In genomic region chr7:41882745-41883527, GRCh38 we compare ENCODE assay signal across 10 cellular contexts.
A peak's percentile ranks its signal among the peaks of the same experiment; 100 is the strongest.
DNase-seq lines count a peak whose midpoint lies in the region; ATAC-seq, FAIRE-seq and TF ChIP-seq lines count a peak whose summit lies in the region.
"Had no signal": no experiment of that assay in that cellular context is flagged by ENCODE, and none has a peak within 500 bp of the region (broad histone marks: within the 10 kb centered on the region; RNA-seq: fewer than 3 reads in every experiment).

No MANE protein-coding gene starts in this region.

- 36% methylated on average over 17 of the region's 17 CpGs for WGBS in GM12878 (ENCODE audit: insufficient coverage, insufficient replicate concordance, low lambda C conversion rate, missing lambda C conversion rate)
- 86 to 88% methylated on average over 6 to 17 of the region's 17 CpGs for WGBS in transverse colon (ENCODE audit: low coverage in 1 of 2), 2 donors
- WGBS in heart left ventricle, 4 donors: 88 to 92% (median 92%) methylated on average over 17 of the region's 17 CpGs

- CTCF ChIA-PET in GM12878 (lab: Yijun Ruan, JAX): interaction anchor here (1.2 to 2.7 kb wide), 7 partner anchors 58 to 178 kb away, joined by 3 to 16 read pairs (median 4); no protein-coding TSS in a partner anchor

- TF ChIP-seq CTCF in GM06990 (IDR thresholded peaks at IDR 0.05; ENCODE audit: insufficient read depth, low read length, poor library complexity, severe bottlenecking): peak; percentile 8
- TF ChIP-seq CTCF in GM12878 (IDR thresholded peaks at IDR 0.05 in 2 of 3, conservative IDR thresholded peaks at IDR 0.05 in 1 of 3; ENCODE audit: control insufficient read depth in 2 of 3, extremely low read depth in 1 of 3, insufficient read depth in 1 of 3, low read depth in 3 of 3, low read length in 3 of 3): no peak
- no peak for TF ChIP-seq CTCF in mucosa of descending colon (IDR thresholded peaks at IDR 0.05)
- TF ChIP-seq CTCF in transverse colon (IDR thresholded peaks at IDR 0.05): no peak
- TF ChIP-seq CTCF in heart left ventricle (IDR thresholded peaks at IDR 0.05): no peak

- TF ChIP-seq EP300 in GM12878 (IDR thresholded peaks at IDR 0.05; ENCODE audit: borderline replicate concordance in 1 of 2, control insufficient read depth in 1 of 2, low read depth in 2 of 2, low read length in 2 of 2) (peak; percentile 43 to 69; a peak in 2 of 4 replicates), transverse colon (IDR thresholded peaks at IDR 0.05; ENCODE audit: low read depth) (no peak)

- intact Hi-C loops in GM12878 (cut with micrococcal nuclease; ENCODE audit: unreplicated experiment): loop anchor here (2.0 to 10.0 kb wide), 6 partner anchors 58 to 778 kb away; partner anchors contain the start of gene INHBA
- intact Hi-C loops in mucosa of descending colon (cut with DNase I, micrococcal nuclease): no loop called here
- intact Hi-C loops in transverse colon (cut with DNase I; ENCODE audit: low total_unique reads): loop anchor here (5.0 kb wide), 1 partner anchor 1079 kb away; no protein-coding TSS in a partner anchor
- intact Hi-C loops in heart left ventricle (cut with DNase I): no loop called here

- H3K9me3 ChIP-seq in GM12878 (replicated peaks; ENCODE audit: control insufficient read depth, insufficient read depth, low read length) (peaks cover 12% of the 10 kb centered on the region; the same call in 2 of the 3 replicates), mucosa of descending colon (no peaks in the 10 kb centered on the region), transverse colon (no peaks in the 10 kb centered on the region), heart left ventricle (no peaks in the 10 kb centered on the region)
- H3K9me3 ChIP-seq: body of pancreas had no signal

- H3K27me3 ChIP-seq in GM06990 (replicated peaks; ENCODE audit: control insufficient read depth, insufficient read depth, low read length) (no peaks in the 10 kb centered on the region), GM12878 (replicated peaks in 1 of 2; ENCODE audit: control insufficient read depth in 2 of 2, insufficient read depth in 2 of 2, low read length in 1 of 2) (no peaks in the 10 kb centered on the region), transverse colon (no peaks in the 10 kb centered on the region), heart left ventricle (peaks cover 0 to 6% (median 0%) of the 10 kb centered on the region in 9 donors)
- H3K27me3 ChIP-seq: body of pancreas had no signal

- H3K79me2 ChIP-seq in GM12878 (ENCODE audit: control insufficient read depth, insufficient read depth, low read length): no peaks in the 10 kb centered on the region

- H3K36me3 ChIP-seq in GM06990 (ENCODE audit: control insufficient read depth, insufficient read depth, low read length) (no peaks in the 10 kb centered on the region), GM12878 (ENCODE audit: control insufficient read depth in 2 of 2, insufficient read depth in 2 of 2, low read length in 1 of 2) (no peaks in the 10 kb centered on the region), mucosa of descending colon (ENCODE audit: low read depth) (no peaks in the 10 kb centered on the region), transverse colon (no peaks in the 10 kb centered on the region), heart left ventricle (no peaks in the 10 kb centered on the region)

- TF ChIP-seq RAD21 in GM12878 (IDR thresholded peaks at IDR 0.05; ENCODE audit: insufficient read depth, low read depth, low read length): no peak

- RAD21 ChIA-PET in GM12878 (lab: Charles Lee; ENCODE audit: unreplicated experiment): interaction anchor here (1.1 to 4.3 kb wide), 11 partner anchors 8 to 880 kb away, joined by 3 to 68 read pairs (median 6); no protein-coding TSS in a partner anchor

- ATAC-seq in GM19463 (IDR thresholded peaks at IDR 0.05; ENCODE audit: unreplicated experiment): peak; percentile 43
- peak; percentile 38 for ATAC-seq in HG03108 (IDR thresholded peaks at IDR 0.05; ENCODE audit: unreplicated experiment)
- peak; percentile 73 for ATAC-seq in GM12878
- no peak for ATAC-seq in mucosa of descending colon
- ATAC-seq in heart left ventricle: no peak
- ATAC-seq: body of pancreas had no signal

- FAIRE-seq in GM12878 (lab: Jason Lieb, UNC): no peak

- H3K4me3 ChIP-seq in GM06990 (replicated peaks; ENCODE audit: low read depth, low read length) (no peak overlapping the region), GM12878 (peak overlapping the region; percentile 22; the same call in 1 of the 2 replicates), mucosa of descending colon (no peak overlapping the region), transverse colon (no peak overlapping the region), heart left ventricle (no peak overlapping the region)
- H3K4me3 ChIP-seq: body of pancreas had no signal

- H3K9ac ChIP-seq in GM12878 (ENCODE audit: control insufficient read depth, insufficient read depth, low read length): no peak overlapping the region; the same call in 1 of the 2 replicates

- SMC1A ChIA-PET in GM12878 (lab: Charles Lee; ENCODE audit: uncharacterized antibody, unreplicated experiment): interaction anchor here (0.9 to 6.6 kb wide), 11 partner anchors 10 to 177 kb away, joined by 3 to 86 read pairs (median 8); no protein-coding TSS in a partner anchor

- DNase-seq in GM06990 (ENCODE audit: extremely low read depth, insufficient read length) (no peak), GM12878 (ENCODE audit: low read depth, low spot score) (peak; percentile 80), mucosa of descending colon (no peak), transverse colon (no peak), mesenteric fat pad (ENCODE audit: low spot score) (no peak), heart left ventricle (no peak)
- DNase-seq: body of pancreas, NCI-H187 treated with DMSO at 0.1 percent for 48 hours had no signal

- H3K4me1 ChIP-seq in GM12878 (ENCODE audit: control insufficient read depth, insufficient read depth, low read length) (peaks cover 36% of the 10 kb centered on the region), mucosa of descending colon (ENCODE audit: low read depth) (peaks cover 23% of the 10 kb centered on the region), transverse colon (peaks cover 13 to 29% (median 27%) of the 10 kb centered on the region in 4 donors), heart left ventricle (peaks cover 0 to 55% (median 6%) of the 10 kb centered on the region in 12 donors)
- H3K4me1 ChIP-seq: body of pancreas had no signal

- in situ Hi-C loops in GM12878 (cut with MboI) (loop anchor here (5.0 kb wide), 1 partner anchor 151 kb away; no protein-coding TSS in a partner anchor), transverse colon (cut with MboI; ENCODE audit: low pct_ligation_motif_present in 1 of 4, low pct_unique_long_range_greater_than_20kb in 1 of 4, low sequenced_read_pairs in 3 of 4) (no loop called here)

- peak overlapping the region; percentile 45 for H2AFZ ChIP-seq in GM12878 (ENCODE audit: control insufficient read depth, low read depth, low read length)

- no TSS peak for BruUV-seq in GM12878 (replicated peaks; lab: Mats Ljungman, UMichigan)

- TF ChIP-seq POLR2A in GM12878 (IDR thresholded peaks at IDR 0.05; ENCODE audit: low read depth, low read length) (no peak), transverse colon (IDR thresholded peaks at IDR 0.05) (no peak), heart left ventricle (IDR thresholded peaks at IDR 0.05) (no peak)

- peak overlapping the region; percentile 73 for H3K4me2 ChIP-seq in GM12878 (ENCODE audit: control insufficient read depth, insufficient read depth)

- H4K20me1 ChIP-seq in GM12878 (ENCODE audit: control insufficient read depth, insufficient read depth): no peaks in the 10 kb centered on the region

- peak overlapping the region; percentile 92 for H3K27ac ChIP-seq in GM12878 (ENCODE audit: control insufficient read depth, insufficient read depth)
- H3K27ac ChIP-seq in transverse colon: peak overlapping the region in 1 of 4 donors; percentile 1
- peak overlapping the region in 1 of 12 donors; percentile 72 for H3K27ac ChIP-seq in heart left ventricle
- H3K27ac ChIP-seq: body of pancreas had no signal

- POLR2A ChIA-PET in GM12878 (lab: Charles Lee): interaction anchor here (0.8 to 1.8 kb wide), 3 partner anchors 58 to 73 kb away, joined by 3 to 11 read pairs (median 3); no protein-coding TSS in a partner anchor

TF ChIP-seq in GM12878, 131 proteins besides CTCF, POLR2A, EP300 and RAD21 (continues in another document):
- TF ChIP-seq MTA2 (IDR thresholded peaks at IDR 0.05; ENCODE audit: low read depth) (peak; percentile 68; the same call in 1 of the 2 replicates), NR2C2 (IDR thresholded peaks at IDR 0.05; ENCODE audit: borderline replicate concordance, control insufficient read depth, insufficient read length, low read depth) (no peak), IKZF1 (conservative IDR thresholded peaks at IDR 0.05) (peak; percentile 56), EED (IDR thresholded peaks at IDR 0.05; ENCODE audit: low read depth) (peak; percentile 70), SUPT20H (IDR thresholded peaks at IDR 0.05; ENCODE audit: borderline replicate concordance, control insufficient read depth, low read depth, low read length) (no peak), SMAD1 (IDR thresholded peaks at IDR 0.05; ENCODE audit: low read depth, partially characterized antibody) (no peak), MAX (IDR thresholded peaks at IDR 0.05; ENCODE audit: low read depth, low read length) (no peak), EZH2 (IDR thresholded peaks at IDR 0.05; ENCODE audit: borderline replicate concordance, control insufficient read depth, low read depth, low read length) (no peak), E2F8 (IDR thresholded peaks at IDR 0.05; ENCODE audit: low read depth, partially characterized antibody) (no peak)

Comparison
In these comparisons a context has a peak if more than half of its experiments do, and no peak if none do; other contexts are left out.
1. ATAC-seq: peak in GM19463 (single experiment), HG03108 (single experiment) and GM12878 (single experiment); none in mucosa of descending colon (single experiment) and heart left ventricle (0 of 4).
2. intact Hi-C loops: an anchor here in GM12878 (2.0 to 10.0 kb wide) and transverse colon (5.0 kb wide); none called in mucosa of descending colon and heart left ventricle.